Comparison of ENCODE assay signal across 10 cellular contexts in genomic region chr2:127105656-127106456, GRCh38. TPM values are rescaled to one million over a fixed set of nuclear protein-coding genes. Genes with fewer than 3 reads are reported as not detected.
DNase-seq lines count a peak whose midpoint lies in the region; ATAC-seq, FAIRE-seq and TF ChIP-seq lines count a peak whose summit lies in the region.
"Had no signal": no experiment of that assay in that cellular context is flagged by ENCODE, and none has a peak within 500 bp of the region (broad histone marks: within the 10 kb centered on the region; RNA-seq: fewer than 3 reads in every experiment).

No MANE protein-coding gene starts in this region.

- DNase-seq in T-helper 1 cell: no peak
- peak; percentile 78 to 79 for DNase-seq in SJSA1 (ENCODE audit: low read depth in 1 of 2, low spot score in 2 of 2)
- DNase-seq in endodermal cell: peak; percentile 79
- DNase-seq in urothelium cell line (ENCODE audit: low spot score): peak; percentile 54
- DNase-seq in kidney tubule cell (ENCODE audit: low spot score): no peak

- no peak for FAIRE-seq in urothelium cell line (lab: Jason Lieb, UNC)
- FAIRE-seq: G401.6 had no signal

- H3K27ac ChIP-seq in SJSA1 (peak overlapping the region; percentile 66), endodermal cell (ENCODE audit: low read depth, low read length) (peak overlapping the region; percentile 83), mesodermal cell (ENCODE audit: low read depth, low read length, severe bottlenecking) (peak overlapping the region; percentile 87)

- ATAC-seq in GM19395 (IDR thresholded peaks at IDR 0.05; ENCODE audit: unreplicated experiment): no peak

- no peaks in the 10 kb centered on the region for H3K9me3 Mint-ChIP-seq in T-helper 1 cell treated with Interleukin-12 subunit alpha and Interleukin-12 subunit beta and Interleukin-4 antibody, amounts not matched to agents 30 μg/mL and 1 μg/mL, for 36 hours
- no peaks in the 10 kb centered on the region for H3K9me3 Mint-ChIP-seq in endodermal cell
- H3K9me3 Mint-ChIP-seq: activated naive CD4-positive, alpha-beta T cell treated with anti-CD3 and anti-CD28 coated beads, Interleukin-2, amount 50 U/mL, for 72 hours had no signal

- no peaks in the 10 kb centered on the region for H3K36me3 Mint-ChIP-seq in T-helper 1 cell treated with Interleukin-12 subunit alpha and Interleukin-12 subunit beta and Interleukin-4 antibody, amounts not matched to agents 30 μg/mL and 1 μg/mL, for 36 hours (ENCODE audit: low read depth)
- H3K36me3 Mint-ChIP-seq in endodermal cell (ENCODE audit: low read depth): no peaks in the 10 kb centered on the region
- H3K36me3 Mint-ChIP-seq: activated naive CD4-positive, alpha-beta T cell treated with anti-CD3 and anti-CD28 coated beads, Interleukin-2, amount 50 U/mL, for 72 hours had no signal

- peaks cover 37% of the 10 kb centered on the region for H3K27me3 Mint-ChIP-seq in T-helper 1 cell treated with Interleukin-12 subunit alpha and Interleukin-12 subunit beta and Interleukin-4 antibody, amounts not matched to agents 30 μg/mL and 1 μg/mL, for 36 hours (ENCODE audit: low read depth)
- H3K27me3 Mint-ChIP-seq in endodermal cell (ENCODE audit: insufficient read depth): peaks cover 3% of the 10 kb centered on the region

- H3K4me3 Mint-ChIP-seq in T-helper 1 cell treated with Interleukin-12 subunit alpha and Interleukin-12 subunit beta and Interleukin-4 antibody, amounts not matched to agents 30 μg/mL and 1 μg/mL, for 36 hours: peak overlapping the region; percentile 67
- H3K4me3 Mint-ChIP-seq in endodermal cell: peak overlapping the region; percentile 61

- H3K4me1 ChIP-seq in SJSA1 (replicated peaks) (peaks cover 18% of the 10 kb centered on the region), endodermal cell (ENCODE audit: control insufficient read depth, insufficient read depth, low read length) (peaks cover under 1% of the 10 kb centered on the region), mesodermal cell (ENCODE audit: control insufficient read depth, insufficient read depth, low read length, poor library complexity, severe bottlenecking) (peaks cover 38% of the 10 kb centered on the region)

- H3K4me3 ChIP-seq in SJSA1: peak overlapping the region; percentile 77
- H3K4me3 ChIP-seq in endodermal cell (ENCODE audit: low read length): peak overlapping the region; percentile 82
- H3K4me3 ChIP-seq in mesodermal cell (ENCODE audit: extremely low read depth, insufficient read depth, low read length, poor library complexity, severe bottlenecking): peak overlapping the region; percentile 93

- H3K9ac ChIP-seq in endodermal cell (ENCODE audit: extremely low read depth, low read length, poor library complexity, severe bottlenecking): no peak overlapping the region

- peaks cover 11% of the 10 kb centered on the region; the same call in 1 of the 2 replicates for H3K36me3 ChIP-seq in SJSA1
- H3K36me3 ChIP-seq in endodermal cell (ENCODE audit: control insufficient read depth, insufficient read depth, low read length): no peaks in the 10 kb centered on the region
- peaks cover 9% of the 10 kb centered on the region for H3K36me3 ChIP-seq in mesodermal cell (ENCODE audit: control insufficient read depth, insufficient read depth, low read length)

- H3K4me1 Mint-ChIP-seq in T-helper 1 cell treated with Interleukin-12 subunit alpha and Interleukin-12 subunit beta and Interleukin-4 antibody, amounts not matched to agents 30 μg/mL and 1 μg/mL, for 36 hours (ENCODE audit: low read depth): peaks cover 4% of the 10 kb centered on the region
- peaks cover 15% of the 10 kb centered on the region for H3K4me1 Mint-ChIP-seq in endodermal cell

- H3K9me3 ChIP-seq in SJSA1 (replicated peaks): no peaks in the 10 kb centered on the region
- H3K9me3 ChIP-seq in endodermal cell (ENCODE audit: control insufficient read depth, low read length): no peaks in the 10 kb centered on the region
- H3K9me3 ChIP-seq in mesodermal cell (ENCODE audit: control insufficient read depth, low read length): no peaks in the 10 kb centered on the region

- 1 to 5% methylated on average over 21 to 51 of the region's 51 CpGs for WGBS in endodermal cell (ENCODE audit: insufficient coverage in 1 of 2, insufficient read length in 1 of 2), 2 experiments
- 0 to 1% methylated on average over 38 to 39 of the region's 51 CpGs for WGBS in mesodermal cell (ENCODE audit: insufficient coverage in 2 of 2), 2 experiments

- no peak for TF ChIP-seq CTCF in endodermal cell (conservative IDR thresholded peaks at IDR 0.05)

- no peak overlapping the region for H3K27ac Mint-ChIP-seq in T-helper 1 cell treated with Interleukin-12 subunit alpha and Interleukin-12 subunit beta and Interleukin-4 antibody, amounts not matched to agents 30 μg/mL and 1 μg/mL, for 36 hours
- no peak overlapping the region for H3K27ac Mint-ChIP-seq in endodermal cell
- H3K27ac Mint-ChIP-seq: activated naive CD4-positive, alpha-beta T cell treated with anti-CD3 and anti-CD28 coated beads, Interleukin-2, amount 50 U/mL, for 72 hours had no signal

- H3K27me3 ChIP-seq in SJSA1 (replicated peaks) (no peaks in the 10 kb centered on the region), endodermal cell (ENCODE audit: control insufficient read depth, insufficient read depth, low read length, poor library complexity, severe bottlenecking) (peaks cover 8% of the 10 kb centered on the region)

RNA-seq across cellular contexts. Expression of gene BIN1, which starts 1.1 kb away (rescaled TPM):
- total RNA-seq in SJSA1 (2014; rRNA removed; shearing (Covaris generic)): 68.6 and 76.5 TPM in 2 replicates
- 10 to 100 TPM; 41.7 to 45.9 TPM for total RNA-seq in endodermal cell
- 51.8 TPM for polyA plus RNA-seq in endodermal cell (2013, experiment 1 of 2)
- 45.1 TPM for polyA plus RNA-seq in endodermal cell (2013, experiment 2 of 2)
- polyA plus RNA-seq in mesodermal cell (2013, experiment 1 of 2): 84.2 TPM
- 78.8 TPM for polyA plus RNA-seq in mesodermal cell (2013, experiment 2 of 2)

Comparison
In these comparisons a context has a peak if more than half of its experiments do, and no peak if none do; other contexts are left out.
1. DNase-seq: peak in SJSA1 (2 of 2), endodermal cell (single experiment) and urothelium cell line (single experiment); none in T-helper 1 cell (0 of 5) and kidney tubule cell (single experiment).
2. Peak in every context shown above with its lines, with median percentiles within 50 percentile points of each other: H3K27ac ChIP-seq and H3K4me3 ChIP-seq.